8 cellular contexts compared by ENCODE assay signal in the genomic region with DNA sequence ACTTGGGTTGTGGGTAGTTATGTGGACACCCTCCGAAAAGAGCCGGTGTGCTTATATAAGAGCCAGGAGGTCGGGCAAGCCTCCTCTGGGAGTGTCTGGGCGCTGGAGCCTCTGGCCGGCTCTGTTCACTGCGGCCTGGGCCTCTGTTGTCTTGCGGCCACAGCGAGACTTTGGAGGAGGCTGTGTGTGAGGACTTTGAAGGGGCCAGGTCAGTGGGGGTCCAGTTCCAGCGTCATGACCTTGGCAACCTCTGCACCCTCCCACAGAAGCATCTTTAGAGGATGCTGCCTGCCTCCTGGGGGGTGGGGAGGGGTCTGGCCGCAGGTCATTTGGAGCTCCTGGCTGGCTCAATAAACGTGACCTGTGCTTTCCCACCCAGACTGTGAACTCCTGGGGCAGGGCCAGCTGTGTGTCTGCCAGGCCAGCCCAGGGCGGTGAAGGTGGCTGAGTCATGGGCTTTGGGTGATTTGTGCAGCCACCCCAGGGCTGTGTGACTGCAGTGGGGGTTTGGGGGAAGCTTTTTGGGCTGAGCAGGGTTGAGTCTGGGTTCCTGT. TPM values are rescaled to one million over a fixed set of nuclear protein-coding genes. Genes with fewer than 3 reads are reported as not detected.
DNase-seq lines count a peak whose midpoint lies in the region; ATAC-seq and TF ChIP-seq lines count a peak whose summit lies in the region.

No MANE protein-coding gene starts in this region.

- H3K36me3 ChIP-seq in BJ (ENCODE audit: control insufficient read depth, insufficient read depth, low read length) (no peaks in the 10 kb centered on the region), KOPT-K1 (ENCODE audit: insufficient read depth, low read length) (no peaks in the 10 kb centered on the region)

- no peaks in the 10 kb centered on the region for H3K9me3 ChIP-seq in KOPT-K1 (ENCODE audit: insufficient read depth, low read length, poor library complexity, severe bottlenecking)

- ATAC-seq in natural killer cell (no peak), HG02870 (IDR thresholded peaks at IDR 0.05; ENCODE audit: unreplicated experiment) (no peak), HG03521 (IDR thresholded peaks at IDR 0.05; ENCODE audit: unreplicated experiment) (no peak)

- peak overlapping the region; percentile 76 for H3K27ac ChIP-seq in KOPT-K1 (ENCODE audit: low read depth, low read length, poor library complexity, severe bottlenecking)

- peak overlapping the region; percentile 86 for H3K4me3 Mint-ChIP-seq in natural killer cell

- H3K27ac Mint-ChIP-seq in natural killer cell: peak overlapping the region in 1 of 2 donors; percentile 87

- no peaks in the 10 kb centered on the region for H3K27me3 ChIP-seq in BJ (ENCODE audit: control insufficient read depth, insufficient read depth, low read length)

- POLR2A ChIA-PET in BJ (lab: Charles Lee): no interaction called here

- no peaks in the 10 kb centered on the region for H3K36me3 Mint-ChIP-seq in natural killer cell

- CTCF ChIA-PET in BJ (lab: Yijun Ruan, JAX): interaction anchor here (1.9 kb wide), 1 partner anchor 56 kb away, joined by 6 read pairs; no protein-coding TSS in a partner anchor

- peaks cover 30 to 62% of the 10 kb centered on the region in 2 donors for H3K4me1 Mint-ChIP-seq in natural killer cell

- H3K4me3 ChIP-seq in BJ (ENCODE audit: low read depth, low read length): peak overlapping the region; percentile 83
- peak overlapping the region; percentile 84 to 96 for H3K4me3 ChIP-seq in cardiac fibroblast (replicated peaks in 1 of 2; ENCODE audit: low read depth in 2 of 2, low read length in 2 of 2)

- no peaks in the 10 kb centered on the region for H3K27me3 Mint-ChIP-seq in natural killer cell (ENCODE audit: low read depth in 2 of 2)

- intact Hi-C loops in natural killer cell (cut with micrococcal nuclease): no loop called here

- H3K9me3 Mint-ChIP-seq in natural killer cell: no peaks in the 10 kb centered on the region

- DNase-seq in BJ (ENCODE audit: low read depth): peak; percentile 10
- peak in 1 of 2 donors; percentile 64 for DNase-seq in cardiac fibroblast (ENCODE audit: low read depth in 2 of 2)
- no peak for DNase-seq in natural killer cell
- DNase-seq in SHP77 treated with DMSO at 0.1 percent for 48 hours (lab: John Stamatoyannopoulos, UW): no peak
- no peak for DNase-seq in stimulated activated CD4-positive, alpha-beta T cell treated with anti-CD3 and anti-CD28 coated beads, Interleukin-4, amount 100 ng/mL, for 1 hour

- TF ChIP-seq CTCF in BJ (IDR thresholded peaks at IDR 0.05; ENCODE audit: insufficient read depth, low read depth, low read length) (no peak), cardiac fibroblast (IDR thresholded peaks at IDR 0.05; ENCODE audit: low read depth, low read length) (no peak), natural killer cell (IDR thresholded peaks at IDR 0.05) (no peak)

RNA-seq across cellular contexts. Expression of gene TCEA2, which starts 1.2 kb away (rescaled TPM):
- polyA plus RNA-seq in BJ (2011; rRNA removed): 17.3 and 34.2 TPM in 2 replicates
- 21.5 and 24.3 TPM in 2 replicates for polyA minus RNA-seq in BJ (2011; rRNA and poly(A)+ RNA removed)
- 10 to 100 TPM; 25.0 to 28.7 (median 28.5) TPM for total RNA-seq in natural killer cell

RNA-seq across cellular contexts. Expression of gene SOX18, which starts 14.8 kb away (rescaled TPM):
- polyA plus RNA-seq in BJ (2011; rRNA removed): not detected in 2 replicates
- not detected in 2 replicates for polyA minus RNA-seq in BJ (2011; rRNA and poly(A)+ RNA removed)
- not detected for total RNA-seq in natural killer cell

RNA-seq across cellular contexts. Expression of gene RGS19, which starts 15.1 kb away (rescaled TPM):
- polyA plus RNA-seq in BJ (2011; rRNA removed): 12.1 and 14.5 TPM in 2 replicates
- 9.0 and 11.9 TPM in 2 replicates for polyA minus RNA-seq in BJ (2011; rRNA and poly(A)+ RNA removed)
- 10 to 100 TPM; 61.9 to 76.4 (median 68.2) TPM for total RNA-seq in natural killer cell

RNA-seq across cellular contexts. Expression of gene OPRL1, which starts 15.7 kb away (rescaled TPM):
- 0.66 and 0.97 TPM in 2 replicates for polyA plus RNA-seq in BJ (2011; rRNA removed)
- 0.77 and 1.3 TPM in 2 replicates for polyA minus RNA-seq in BJ (2011; rRNA and poly(A)+ RNA removed)
- 1 to 10 TPM; 1.2 to 2.2 (median 1.4) TPM for total RNA-seq in natural killer cell

RNA-seq across cellular contexts. Expression of gene LKAAEAR1, which starts 20.0 kb away (rescaled TPM):
- not detected in 2 replicates for polyA plus RNA-seq in BJ (2011; rRNA removed)
- not detected in 2 replicates for polyA minus RNA-seq in BJ (2011; rRNA and poly(A)+ RNA removed)
- not detected for total RNA-seq in natural killer cell
